In genomic region chr2:224764565-224765236, GRCh38 we compare ENCODE assay signal across 14 cellular contexts. TPM values are rescaled to one million over a fixed set of nuclear protein-coding genes. Genes with fewer than 3 reads are reported as not detected.
A peak's percentile ranks its signal among the peaks of the same experiment; 100 is the strongest.
DNase-seq lines count a peak whose midpoint lies in the region; ATAC-seq and TF ChIP-seq lines count a peak whose summit lies in the region.
"Had no signal": no experiment of that assay in that cellular context is flagged by ENCODE, and none has a peak within 500 bp of the region (broad histone marks: within the 10 kb centered on the region; RNA-seq: fewer than 3 reads in every experiment).

No MANE protein-coding gene starts in this region.

- no peak for DNase-seq in activated T-helper 2 cell treated with anti-CD3 and anti-CD28 coated beads, Interferon-gamma antibody, Interleukin-2, Interleukin-4, amounts not matched to agents 10 μg/mL and 5 μg/mL and 100 μg/mL, durations not matched to agents 14 hours and 24 hours and 36 hours (ENCODE audit: low spot score)
- DNase-seq in WERI-Rb-1 (no peak), HUDEP-2 (lab: John Stamatoyannopoulos, UW; ENCODE audit: unreplicated experiment in 76 of 76) (no peak), inferior parietal cortex (ENCODE audit: extremely low spot score) (no peak), DMS 273 treated with DMSO at 0.1 percent for 48 hours (lab: John Stamatoyannopoulos, UW) (no peak)
- DNase-seq: activated CD8-positive, alpha-beta memory T cell treated with anti-CD3 and anti-CD28 coated beads for 24 hours; cerebellar nuclear complex; DMS79 had no signal

- H3K9me3 ChIP-seq in WERI-Rb-1 (ENCODE audit: severe bottlenecking) = no peaks in the 10 kb centered on the region
- H3K9me3 ChIP-seq: HAP-1 had no signal

- no peak for TF ChIP-seq CTCF in WERI-Rb-1 (IDR thresholded peaks at IDR 0.05; ENCODE audit: low read depth, low read length)

- H3K4me3 Mint-ChIP-seq in activated T-helper 2 cell treated with anti-CD3 and anti-CD28 coated beads, Interferon-gamma antibody, Interleukin-2, Interleukin-4, amounts not matched to agents 10 μg/mL and 5 μg/mL and 100 μg/mL, durations not matched to agents 14 hours and 24 hours and 36 hours (ENCODE audit: low read depth) = no peak overlapping the region

- H3K27ac ChIP-seq in WERI-Rb-1 = no peak overlapping the region

- ATAC-seq in GM18499 (IDR thresholded peaks at IDR 0.05; ENCODE audit: insufficient read depth, unreplicated experiment) = peak; percentile 69
- ATAC-seq in GM19455 (IDR thresholded peaks at IDR 0.05; ENCODE audit: unreplicated experiment) = peak; percentile 60
- peak; percentile 50 for ATAC-seq in HG03108 (IDR thresholded peaks at IDR 0.05; ENCODE audit: unreplicated experiment)

- intact Hi-C loops in activated T-helper 2 cell treated with anti-CD3 and anti-CD28 coated beads, Interferon-gamma antibody, Interleukin-2, Interleukin-4, amounts not matched to agents 10 μg/mL and 5 μg/mL and 100 μg/mL, durations not matched to agents 14 hours and 24 hours and 36 hours (cut with micrococcal nuclease) = no loop called here

- H3K4me1 Mint-ChIP-seq in activated T-helper 2 cell treated with anti-CD3 and anti-CD28 coated beads, Interferon-gamma antibody, Interleukin-2, Interleukin-4, amounts not matched to agents 10 μg/mL and 5 μg/mL and 100 μg/mL, durations not matched to agents 14 hours and 24 hours and 36 hours (ENCODE audit: low read depth) = peaks cover 16% of the 10 kb centered on the region

- H3K27me3 ChIP-seq in WERI-Rb-1 (ENCODE audit: insufficient read depth, low read depth, severe bottlenecking) = no peaks in the 10 kb centered on the region

- no peaks in the 10 kb centered on the region for H3K27me3 Mint-ChIP-seq in activated T-helper 2 cell treated with anti-CD3 and anti-CD28 coated beads, Interferon-gamma antibody, Interleukin-2, Interleukin-4, amounts not matched to agents 10 μg/mL and 5 μg/mL and 100 μg/mL, durations not matched to agents 14 hours and 24 hours and 36 hours (ENCODE audit: low read depth)

- peak overlapping the region; percentile 76 for H3K27ac Mint-ChIP-seq in activated T-helper 2 cell treated with anti-CD3 and anti-CD28 coated beads, Interferon-gamma antibody, Interleukin-2, Interleukin-4, amounts not matched to agents 10 μg/mL and 5 μg/mL and 100 μg/mL, durations not matched to agents 14 hours and 24 hours and 36 hours

- no peaks in the 10 kb centered on the region for H3K36me3 ChIP-seq in WERI-Rb-1
- H3K36me3 ChIP-seq: HAP-1 had no signal

- no peak overlapping the region for H3K4me3 ChIP-seq in WERI-Rb-1 (ENCODE audit: low read depth, low read length)
- H3K4me3 ChIP-seq: HAP-1, smooth muscle cell had no signal

- peaks cover 94% of the 10 kb centered on the region for H3K36me3 Mint-ChIP-seq in activated T-helper 2 cell treated with anti-CD3 and anti-CD28 coated beads, Interferon-gamma antibody, Interleukin-2, Interleukin-4, amounts not matched to agents 10 μg/mL and 5 μg/mL and 100 μg/mL, durations not matched to agents 14 hours and 24 hours and 36 hours (ENCODE audit: low read depth)

- H3K9me3 Mint-ChIP-seq in activated T-helper 2 cell treated with anti-CD3 and anti-CD28 coated beads, Interferon-gamma antibody, Interleukin-2, Interleukin-4, amounts not matched to agents 10 μg/mL and 5 μg/mL and 100 μg/mL, durations not matched to agents 14 hours and 24 hours and 36 hours = peaks cover 4% of the 10 kb centered on the region

RNA-seq across cellular contexts. Expression of gene CCDC195, which starts 48.5 kb away (rescaled TPM):
- total RNA-seq in activated T-helper 2 cell treated with anti-CD3 and anti-CD28 coated beads, Interferon-gamma antibody, Interleukin-2, Interleukin-4, amounts not matched to agents 10 μg/mL and 5 μg/mL and 100 μg/mL, durations not matched to agents 14 hours and 24 hours and 36 hours = not detected in 2 replicates
- total RNA-seq: mesenteric fat pad, smooth muscle cell had no signal
